18 cellular contexts compared by ENCODE assay signal in the genomic region with DNA sequence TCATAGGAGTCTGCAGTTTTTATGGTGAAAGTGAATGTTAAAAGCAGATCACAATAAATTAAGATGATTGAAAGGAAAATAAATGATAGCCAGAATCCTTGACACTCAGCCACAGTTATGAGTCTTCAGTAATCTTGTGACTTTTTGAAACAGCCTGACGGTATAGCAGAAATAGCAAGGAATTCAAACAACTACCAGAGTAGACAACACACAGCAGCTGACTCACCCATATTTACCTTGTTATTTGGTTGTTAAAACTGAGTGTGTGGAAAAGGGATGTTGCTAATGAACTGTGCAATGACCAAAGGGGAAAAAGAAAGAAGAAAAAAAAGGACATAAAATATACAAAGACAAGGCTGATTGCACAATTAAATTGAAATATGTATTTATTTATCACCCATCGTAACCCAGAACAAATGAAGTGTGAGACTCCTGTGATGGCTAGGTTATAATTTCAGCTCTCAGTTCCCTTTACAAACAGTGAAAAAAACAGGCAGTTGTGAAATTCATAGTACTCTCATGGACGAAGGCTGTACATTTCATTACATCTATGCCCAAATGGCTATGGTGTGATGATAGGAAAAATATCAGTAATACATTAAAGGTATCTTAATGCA.
"Had no signal": no experiment of that assay in that cellular context is flagged by ENCODE, and none has a peak within 500 bp of the region (broad histone marks: within the 10 kb centered on the region; RNA-seq: fewer than 3 reads in every experiment).

No MANE protein-coding gene starts in this region.

- H3K27me3 ChIP-seq: tibial nerve, uterus had no signal

- H3K36me3 ChIP-seq: tibial nerve, uterus had no signal

- H3K27ac ChIP-seq: skin epidermis, tibial nerve had no signal

- H3K9me3 ChIP-seq: tibial nerve, uterus had no signal

- H3K4me1 ChIP-seq: tibial nerve, uterus had no signal

- ATAC-seq: activated CD4-positive, CD25-positive, alpha-beta regulatory T cell treated with anti-CD3 and anti-CD28 coated beads, Interleukin-2, amount 50 U/mL, for 24 hours; activated T-helper 17 cell treated with anti-CD3 and anti-CD28 coated beads, Interleukin-2, amount 50 U/mL, for 72 hours; effector memory CD8-positive, alpha-beta T cell; right cardiac atrium had no signal

- H3K4me3 ChIP-seq: skin epidermis, tibial nerve, uterus had no signal

- DNase-seq: activated CD4-positive, alpha-beta T cell treated with anti-CD3 and anti-CD28 coated beads, Interleukin-2, amount 50 U/mL, for 1 hour; activated naive CD4-positive, alpha-beta T cell treated with Interleukin-2 at 50 U/mL for 16 hours; aorta; dermis blood vessel endothelial cell; effector memory CD8-positive, alpha-beta T cell; hypothalamus; nephron progenitor cell; occipital lobe; right cardiac atrium; stimulated activated CD4-positive, alpha-beta T cell treated with anti-CD3 and anti-CD28 coated beads, Interleukin-15, amount 100 ng/mL, for 24 hours; stimulated activated CD4-positive, alpha-beta T cell treated with anti-CD3 and anti-CD28 coated beads, Interleukin-4, amount 100 ng/mL, for 1 hour; stimulated activated naive CD4-positive, alpha-beta T cell; T1000; uterus had no signal
